ENCODE assay signal across 26 cellular contexts in the genomic region with DNA sequence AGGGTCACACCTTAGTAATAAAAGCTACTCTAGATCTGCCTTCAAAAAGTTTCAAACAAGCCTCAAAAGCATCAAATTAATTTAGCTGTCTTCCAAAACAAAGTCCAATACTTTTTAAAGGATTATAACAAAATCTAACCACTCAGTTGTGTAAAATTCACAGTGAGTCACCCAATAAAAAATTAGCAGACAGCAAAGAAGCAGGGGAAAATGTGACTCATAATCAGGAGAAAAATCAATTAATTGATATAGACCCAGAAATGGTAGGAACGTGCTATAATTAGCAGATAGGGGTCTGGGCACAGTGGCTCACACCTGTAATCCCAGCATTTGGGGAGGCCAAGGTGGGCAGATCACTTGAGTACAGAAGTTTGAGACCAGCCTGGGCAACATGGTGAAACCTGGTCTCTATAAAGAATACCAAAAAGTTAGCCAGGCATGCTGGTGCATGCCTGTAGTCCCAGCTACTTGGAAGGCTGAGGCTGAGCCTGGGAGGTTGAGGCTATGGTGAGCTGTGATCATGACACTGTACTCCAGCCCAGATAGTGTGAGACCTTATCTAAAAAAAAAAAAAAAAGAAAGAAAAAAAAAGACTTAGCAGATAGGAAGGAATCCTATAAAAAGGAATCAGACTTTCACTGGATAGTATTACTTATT. TPM values are rescaled to one million over a fixed set of nuclear protein-coding genes. Genes with fewer than 3 reads are reported as not detected.
DNase-seq lines count a peak whose midpoint lies in the region; ATAC-seq and TF ChIP-seq lines count a peak whose summit lies in the region.
"Had no signal": no experiment of that assay in that cellular context is flagged by ENCODE, and none has a peak within 500 bp of the region (broad histone marks: within the 10 kb centered on the region; RNA-seq: fewer than 3 reads in every experiment).

No MANE protein-coding gene starts in this region.

- BruUV-seq in mammary epithelial cell (replicated peaks; lab: Mats Ljungman, UMichigan) (no TSS peak), Caco-2 (replicated peaks; lab: Mats Ljungman, UMichigan) (no TSS peak)

- no peak overlapping the region for H3K27ac Mint-ChIP-seq in Caco-2 (ENCODE audit: unreplicated experiment)
- H3K27ac Mint-ChIP-seq: CD4-positive, alpha-beta memory T cell had no signal

- WGBS in mammary epithelial cell (ENCODE audit: low coverage, missing lambda C conversion rate): 0% methylated on average over 1 of the region's 1 CpG

- peak overlapping the region; percentile 24 for H3K9ac ChIP-seq in mammary epithelial cell (ENCODE audit: insufficient read depth, low read length)
- H3K9ac ChIP-seq: BLaER1 treated with 17β-estradiol and CSF1 and Interleukin-3, amounts not matched to agents 10 nM and 100 nM had no signal

- CTCF ChIA-PET in mammary epithelial cell (lab: Charles Lee; ENCODE audit: low non-redundant PET) (no interaction called here), Caco-2 (lab: Charles Lee) (no interaction called here)

- dilution Hi-C loops in mammary epithelial cell (cut with HindIII; ENCODE audit: low sequenced_read_pairs): no loop called here

- DNase-seq in LoVo (ENCODE audit: low spot score): peak; percentile 3
- DNase-seq in mammary epithelial cell: peak; percentile 88
- peak; percentile 63 to 87 for DNase-seq in foreskin keratinocyte
- DNase-seq in renal cortical epithelial cell (ENCODE audit: low read depth): peak; percentile 13
- no peak for DNase-seq in mesenteric fat pad (ENCODE audit: low spot score)
- no peak for DNase-seq in activated CD4-positive, alpha-beta T cell treated with anti-CD3 and anti-CD28 coated beads, Interleukin-2, amount 50 U/mL, for 4 hours
- DNase-seq in Caco-2: no peak
- DNase-seq in NCI-H345 (lab: John Stamatoyannopoulos, UW): no peak
- DNase-seq: ACHN; CD4-positive, alpha-beta memory T cell; DND-41; Karpas-422; MM.1S; NCI-H1048; NCI-H1417 treated with DMSO at 0.1 percent for 48 hours; NCI-H187 treated with DMSO at 0.1 percent for 48 hours; NCI-H226; NCI-H524 treated with DMSO at 0.1 percent for 48 hours; NCI-H82; Peyer's patch; Right ventricle myocardium superior had no signal

- no peak overlapping the region for H3K4me3 Mint-ChIP-seq in Caco-2 (ENCODE audit: unreplicated experiment)
- H3K4me3 Mint-ChIP-seq: CD4-positive, alpha-beta memory T cell had no signal

- H3K4me3 ChIP-seq in mammary epithelial cell (replicated peaks in 1 of 3; ENCODE audit: insufficient read depth in 1 of 3, low read depth in 2 of 3, low read length in 3 of 3): no peak overlapping the region
- H3K4me3 ChIP-seq in Caco-2 (ENCODE audit: low read depth, low read length): no peak overlapping the region
- H3K4me3 ChIP-seq: BLaER1 treated with 17β-estradiol and CSF1 and Interleukin-3, amounts not matched to agents 10 nM and 100 nM; Peyer's patch had no signal

- POLR2A ChIA-PET in Caco-2 (lab: Charles Lee): no interaction called here

- H3K4me1 ChIP-seq in mammary epithelial cell (ENCODE audit: insufficient read depth, low read length) (peaks cover 43% of the 10 kb centered on the region), foreskin keratinocyte (no peaks in the 10 kb centered on the region), Caco-2 (no peaks in the 10 kb centered on the region)
- H3K4me1 ChIP-seq: BLaER1 treated with 17β-estradiol and CSF1 and Interleukin-3, amounts not matched to agents 10 nM and 100 nM; Peyer's patch had no signal

- H3K36me3 ChIP-seq in mammary epithelial cell (ENCODE audit: insufficient read depth, low read length) (no peaks in the 10 kb centered on the region), Caco-2 (ENCODE audit: control insufficient read depth, insufficient read depth, low read length) (no peaks in the 10 kb centered on the region)
- H3K36me3 ChIP-seq: Peyer's patch had no signal

- peak overlapping the region; percentile 84 for H2AFZ ChIP-seq in mammary epithelial cell (ENCODE audit: low read depth, low read length)

- ATAC-seq in foreskin keratinocyte: peak; percentile 71

- peaks cover 29% of the 10 kb centered on the region for H3K9me3 Mint-ChIP-seq in Caco-2 (ENCODE audit: unreplicated experiment)

- H3K27ac ChIP-seq in mammary epithelial cell (ENCODE audit: insufficient read depth, low read depth, low read length) (peak overlapping the region; percentile 87), foreskin keratinocyte (peak overlapping the region; percentile 36)
- H3K27ac ChIP-seq: BLaER1 treated with 17β-estradiol and CSF1 and Interleukin-3, amounts not matched to agents 10 nM and 100 nM; Peyer's patch had no signal

- H3K4me1 Mint-ChIP-seq in Caco-2 (ENCODE audit: low read depth, unreplicated experiment): no peaks in the 10 kb centered on the region
- H3K4me1 Mint-ChIP-seq: CD4-positive, alpha-beta memory T cell had no signal

- peak overlapping the region; percentile 65 for H3K4me2 ChIP-seq in mammary epithelial cell (ENCODE audit: insufficient read depth, low read depth, low read length)
- H3K4me2 ChIP-seq: BLaER1 treated with 17β-estradiol and CSF1 and Interleukin-3, amounts not matched to agents 10 nM and 100 nM had no signal

- in situ Hi-C loops in mammary epithelial cell (cut with MboI; ENCODE audit: low sequenced_read_pairs in 2 of 2): no loop called here

- H3K27me3 Mint-ChIP-seq in Caco-2 (ENCODE audit: insufficient read depth, unreplicated experiment): peaks cover 3% of the 10 kb centered on the region

- H3K9me3 ChIP-seq in mammary epithelial cell (replicated peaks; ENCODE audit: insufficient read depth, low read length) (peaks cover 10% of the 10 kb centered on the region), Caco-2 (peaks cover 9% of the 10 kb centered on the region)

- no peaks in the 10 kb centered on the region for H3K27me3 ChIP-seq in mammary epithelial cell (ENCODE audit: insufficient read depth, low read length)
- H3K27me3 ChIP-seq in foreskin keratinocyte: peaks cover 7% of the 10 kb centered on the region
- H3K27me3 ChIP-seq in Caco-2 (replicated peaks; ENCODE audit: control insufficient read depth, insufficient read depth, low read length): no peaks in the 10 kb centered on the region
- H3K27me3 ChIP-seq: BLaER1 treated with 17β-estradiol and CSF1 and Interleukin-3, amounts not matched to agents 10 nM and 100 nM; Peyer's patch had no signal

- intact Hi-C loops in mammary epithelial cell (cut with micrococcal nuclease): no loop called here
- intact Hi-C loops in Caco-2 (cut with micrococcal nuclease; ENCODE audit: unreplicated experiment): no loop called here

- no peaks in the 10 kb centered on the region for H4K20me1 ChIP-seq in mammary epithelial cell (ENCODE audit: insufficient read depth, low read length)
- H4K20me1 ChIP-seq: BLaER1 treated with 17β-estradiol and CSF1 and Interleukin-3, amounts not matched to agents 10 nM and 100 nM had no signal

- no peaks in the 10 kb centered on the region for H3K36me3 Mint-ChIP-seq in Caco-2 (ENCODE audit: insufficient read depth, unreplicated experiment)

- H3K79me2 ChIP-seq in mammary epithelial cell (ENCODE audit: insufficient read depth, low read length): no peaks in the 10 kb centered on the region

- TF ChIP-seq CTCF in mammary epithelial cell (conservative IDR thresholded peaks at IDR 0.05 in 1 of 2, IDR thresholded peaks at IDR 0.05 in 1 of 2; ENCODE audit: extremely low read depth in 1 of 2, insufficient read depth in 1 of 2, low read depth in 1 of 2, low read length in 2 of 2) (no peak), foreskin keratinocyte (conservative IDR thresholded peaks at IDR 0.05) (no peak), Caco-2 (IDR thresholded peaks at IDR 0.05; ENCODE audit: insufficient read depth in 1 of 2, low read depth in 1 of 2, low read length in 1 of 2, severe bottlenecking in 1 of 2, unreplicated experiment in 1 of 2) (no peak)

RNA-seq across cellular contexts. Expression of a gene that starts 8.1 kb away (rescaled TPM):
- total RNA-seq in mammary epithelial cell: not detected
- not detected for polyA plus RNA-seq in mammary epithelial cell
- polyA minus RNA-seq in mammary epithelial cell: not detected
- not detected in 2 replicates for total RNA-seq in foreskin keratinocyte
- not detected in 2 replicates for polyA plus RNA-seq in foreskin keratinocyte
- not detected in 2 replicates for total RNA-seq in renal cortical epithelial cell
- total RNA-seq in mesenteric fat pad: not detected
- not detected in 2 replicates for total RNA-seq in Caco-2 (2022)
- total RNA-seq: CD4-positive, alpha-beta memory T cell; G401; H4; OCI-LY7; Peyer's patch; Right ventricle myocardium superior; SK-MEL-5 had no signal
- polyA plus RNA-seq: CD4-positive, alpha-beta memory T cell had no signal

RNA-seq across cellular contexts. Expression of a gene that starts 33.6 kb away (rescaled TPM):
- 1 to 10 TPM in 1 of 2 donors, under 1 TPM in 1; 0.96 to 1.7 TPM for total RNA-seq in mammary epithelial cell
- polyA plus RNA-seq in mammary epithelial cell: 0.74 TPM
- not detected for polyA minus RNA-seq in mammary epithelial cell
- 0.21 and 0.71 TPM in 2 replicates for total RNA-seq in foreskin keratinocyte
- polyA plus RNA-seq in foreskin keratinocyte: 0.20 and 0.59 TPM in 2 replicates
- 4.2 and 54.7 TPM in 2 replicates for total RNA-seq in renal cortical epithelial cell
- 2.7 TPM for total RNA-seq in mesenteric fat pad
- total RNA-seq in Caco-2 (2022): 46.0 and 50.4 TPM in 2 replicates
- total RNA-seq: CD4-positive, alpha-beta memory T cell; OCI-LY7 had no signal

Comparison
In these comparisons a context has a peak if more than half of its experiments do, and no peak if none do; other contexts are left out.
1. DNase-seq: peak in LoVo (single experiment), mammary epithelial cell (single experiment), foreskin keratinocyte (2 of 2) and renal cortical epithelial cell (single experiment); none in mesenteric fat pad (single experiment), activated CD4-positive, alpha-beta T cell treated with anti-CD3 and anti-CD28 coated beads, Interleukin-2, amount 50 U/mL, for 4 hours (0 of 2), Caco-2 (0 of 2) and NCI-H345 (single experiment).